ENCODE assay signal across 14 cellular contexts in genomic region chr1:243798726-243799125, GRCh38. TPM values are rescaled to one million over a fixed set of nuclear protein-coding genes. Genes with fewer than 3 reads are reported as not detected.
DNase-seq lines count a peak whose midpoint lies in the region; ATAC-seq, FAIRE-seq and TF ChIP-seq lines count a peak whose summit lies in the region.
"Had no signal": no experiment of that assay in that cellular context is flagged by ENCODE, and none has a peak within 500 bp of the region (broad histone marks: within the 10 kb centered on the region; RNA-seq: fewer than 3 reads in every experiment).

No MANE protein-coding gene starts in this region.

- H3K14ac ChIP-seq in trophoblast cell (ENCODE audit: low read length): no peak overlapping the region

- no peaks in the 10 kb centered on the region for H3K79me2 ChIP-seq in trophoblast cell (ENCODE audit: control insufficient read depth, insufficient read depth, low read length, poor library complexity)

- no peak overlapping the region for H4K12ac ChIP-seq in trophoblast cell (ENCODE audit: low read depth, low read length)

- ATAC-seq in activated CD4-positive, CD25-positive, alpha-beta regulatory T cell treated with anti-CD3 and anti-CD28 coated beads, Interleukin-2, amount 50 U/mL, for 24 hours: peak; percentile 83 to 90
- ATAC-seq: GM23338; naive thymus-derived CD4-positive, alpha-beta T cell had no signal

- no peak for DNase-seq in activated CD4-positive, CD25-positive, alpha-beta regulatory T cell treated with anti-CD3 and anti-CD28 coated beads, Interleukin-2, amount 50 U/mL, for 72 hours
- DNase-seq in MG63 (peak; percentile 62), dedifferentiated amniotic fluid mesenchymal stem cell (ENCODE audit: extremely low spot score) (peak; percentile 68), trophoblast cell (peak; percentile 68 to 88), NCI-H748 (lab: John Stamatoyannopoulos, UW; ENCODE audit: unreplicated experiment) (no peak), dorsolateral prefrontal cortex (no peak), frontal cortex (ENCODE audit: low spot score in 2 of 2) (no peak)
- DNase-seq: activated CD8-positive, alpha-beta memory T cell treated with anti-CD3 and anti-CD28 coated beads, Interleukin-2, amount 50 U/mL, for 4 hours; cortex of kidney; naive thymus-derived CD4-positive, alpha-beta T cell; NCI-H748 treated with DMSO at 0.1 percent for 48 hours had no signal

- no peak overlapping the region for H2BK120ac ChIP-seq in trophoblast cell (ENCODE audit: insufficient read depth, low read length, poor library complexity)

- H4K8ac ChIP-seq in trophoblast cell (ENCODE audit: low read depth, low read length): no peak overlapping the region

- H3K27me3 ChIP-seq in MG63: no peaks in the 10 kb centered on the region
- H3K27me3 ChIP-seq in trophoblast cell (ENCODE audit: insufficient read depth, low read length): no peaks in the 10 kb centered on the region
- no peaks in the 10 kb centered on the region for H3K27me3 ChIP-seq in dorsolateral prefrontal cortex

- no peak overlapping the region for H4K91ac ChIP-seq in trophoblast cell (ENCODE audit: low read depth, low read length)

- no peak overlapping the region for H3K4ac ChIP-seq in trophoblast cell (ENCODE audit: low read depth, low read length)

- H2BK12ac ChIP-seq in trophoblast cell (ENCODE audit: low read length): no peak overlapping the region

- H3K4me2 ChIP-seq in trophoblast cell (ENCODE audit: low read length): no peak overlapping the region
- H3K4me2 ChIP-seq: GM23338 had no signal

- H3K4me1 ChIP-seq in trophoblast cell (ENCODE audit: control insufficient read depth in 1 of 2, insufficient read depth in 2 of 2, low read length in 2 of 2): peaks cover 2% of the 10 kb centered on the region in 2 experiments

- no peak for TF ChIP-seq CTCF in dorsolateral prefrontal cortex (IDR thresholded peaks at IDR 0.05 in 54 of 56, conservative IDR thresholded peaks at IDR 0.05 in 2 of 56; ENCODE audit: low read depth in 1 of 56, partially characterized antibody in 56 of 56)

- H3K4me3 ChIP-seq in MG63 (no peak overlapping the region), trophoblast cell (ENCODE audit: low read depth, low read length) (no peak overlapping the region), dorsolateral prefrontal cortex (no peak overlapping the region)
- H3K4me3 ChIP-seq: GM23338 had no signal

- no peak overlapping the region for H2AK5ac ChIP-seq in trophoblast cell (ENCODE audit: low read length)

- WGBS in trophoblast cell (ENCODE audit: extremely low coverage, insufficient coverage, insufficient read length): no CpG with 5 or more reads among the region's 2 CpGs

- intact Hi-C loops in dorsolateral prefrontal cortex (cut with DNase I): no loop called here

- H3K36me3 ChIP-seq in MG63: no peaks in the 10 kb centered on the region
- no peaks in the 10 kb centered on the region for H3K36me3 ChIP-seq in trophoblast cell (ENCODE audit: control insufficient read depth in 1 of 2, insufficient read depth in 2 of 2, low read length in 2 of 2)

- no peak overlapping the region for H2BK5ac ChIP-seq in trophoblast cell (ENCODE audit: low read depth, low read length, poor library complexity)

- no peak overlapping the region for H3K18ac ChIP-seq in trophoblast cell (ENCODE audit: low read length)

- H3K9me3 ChIP-seq in MG63 (no peaks in the 10 kb centered on the region), trophoblast cell (ENCODE audit: insufficient read depth, low read depth, low read length) (no peaks in the 10 kb centered on the region)

- H3K23ac ChIP-seq in trophoblast cell (ENCODE audit: low read length): no peak overlapping the region

- H3K27ac ChIP-seq in trophoblast cell (ENCODE audit: low read depth, low read length) (no peak overlapping the region), dorsolateral prefrontal cortex (no peak overlapping the region)
- H3K27ac ChIP-seq: 22Rv1 had no signal

- H3K9ac ChIP-seq in trophoblast cell (ENCODE audit: low read length): no peak overlapping the region

- FAIRE-seq in frontal cortex (lab: Jason Lieb, UNC): no peak

- H2AFZ ChIP-seq in trophoblast cell (ENCODE audit: insufficient read depth, low read length, poor library complexity): no peak overlapping the region
- H2AFZ ChIP-seq: GM23338 had no signal

- H3K79me1 ChIP-seq in trophoblast cell (ENCODE audit: low read length): no peaks in the 10 kb centered on the region

RNA-seq across cellular contexts. Expression of gene AKT3, which starts 51.3 kb away (rescaled TPM):
- total RNA-seq in MG63 (2014; rRNA removed; shearing (Covaris generic); ENCODE audit: low replicate concordance): 4.4 and 8.0 TPM in 2 replicates
- 29.4 and 32.2 TPM in 2 replicates for polyA plus RNA-seq in trophoblast cell (2013)
- total RNA-seq in dorsolateral prefrontal cortex: 100 to 1,000 TPM; 292 to 619 (median 420) TPM
- total RNA-seq in frontal cortex: 249 TPM

Comparison
In these comparisons a context has a peak if more than half of its experiments do, and no peak if none do; other contexts are left out.
1. DNase-seq: peak in MG63 (single experiment), dedifferentiated amniotic fluid mesenchymal stem cell (single experiment) and trophoblast cell (2 of 2); none in activated CD4-positive, CD25-positive, alpha-beta regulatory T cell treated with anti-CD3 and anti-CD28 coated beads, Interleukin-2, amount 50 U/mL, for 72 hours (single experiment), NCI-H748 (single experiment), dorsolateral prefrontal cortex (0 of 10) and frontal cortex (0 of 2).
2. RNA of gene AKT3, which starts 51.3 kb away (total RNA-seq): 292 to 619 TPM in dorsolateral prefrontal cortex and 249 TPM in frontal cortex (single experiment); 4.4 to 8.0 TPM in MG63; every median in the first group is over 10 times any median in the second.